In genomic region chr15:100020181-100020580, GRCh38 we compare ENCODE assay signal across 19 cellular contexts.
A peak's percentile ranks its signal among the peaks of the same experiment; 100 is the strongest.
DNase-seq lines count a peak whose midpoint lies in the region; ATAC-seq and TF ChIP-seq lines count a peak whose summit lies in the region.
"Had no signal": no experiment of that assay in that cellular context is flagged by ENCODE, and none has a peak within 500 bp of the region (broad histone marks: within the 10 kb centered on the region; RNA-seq: fewer than 3 reads in every experiment).

No MANE protein-coding gene starts in this region.

- peak; percentile 98 for ATAC-seq in WTC11
- ATAC-seq in left ventricle myocardium superior, result peak; percentile 54
- ATAC-seq in GM21737 (IDR thresholded peaks at IDR 0.05; ENCODE audit: unreplicated experiment), result no peak
- no peak for ATAC-seq in GM18858 (IDR thresholded peaks at IDR 0.05; ENCODE audit: unreplicated experiment)
- ATAC-seq in HG03139 (IDR thresholded peaks at IDR 0.05; ENCODE audit: unreplicated experiment), result no peak
- ATAC-seq: activated CD4-positive, alpha-beta T cell treated with anti-CD3 and anti-CD28 coated beads for 36 hours had no signal

- H3K27me3 Mint-ChIP-seq in WTC11 (ENCODE audit: low read depth), result no peaks in the 10 kb centered on the region
- H3K27me3 Mint-ChIP-seq in nephron progenitor cell (ENCODE audit: low read depth, poor library complexity), result peaks cover 3% of the 10 kb centered on the region
- H3K27me3 Mint-ChIP-seq: activated CD4-positive, alpha-beta T cell treated with anti-CD3 and anti-CD28 coated beads for 36 hours; CD4-positive, alpha-beta T cell had no signal

- CTCF ChIA-PET in WTC11 (lab: Charles Lee), result interaction anchor here (0.7 to 1.6 kb wide), 4 partner anchors 36 to 319 kb away, joined by 3 to 8 read pairs (median 4); no protein-coding TSS in a partner anchor

- H3K9me3 Mint-ChIP-seq in WTC11, result peaks cover 13% of the 10 kb centered on the region
- peaks cover 7% of the 10 kb centered on the region for H3K9me3 Mint-ChIP-seq in nephron progenitor cell
- H3K9me3 Mint-ChIP-seq: CD4-positive, alpha-beta T cell had no signal

- intact Hi-C loops in left ventricle myocardium superior (cut with micrococcal nuclease), result no loop called here

- H3K4me1 Mint-ChIP-seq in WTC11 (peaks cover 15% of the 10 kb centered on the region), nephron progenitor cell (peaks cover 28% of the 10 kb centered on the region)
- H3K4me1 Mint-ChIP-seq: activated CD4-positive, alpha-beta T cell treated with anti-CD3 and anti-CD28 coated beads for 36 hours had no signal

- H3K36me3 Mint-ChIP-seq in WTC11 (peaks cover 7% of the 10 kb centered on the region), nephron progenitor cell (ENCODE audit: low read depth) (no peaks in the 10 kb centered on the region)

- no peak for TF ChIP-seq CTCF in WTC11 (IDR thresholded peaks at IDR 0.05)
- TF ChIP-seq CTCF in nephron progenitor cell (IDR thresholded peaks at IDR 0.05), result no peak

- POLR2A ChIA-PET in WTC11 (lab: Charles Lee), result interaction anchor here (1.0 to 1.3 kb wide), 2 partner anchors 12 to 34 kb away, joined by 3 to 4 read pairs; no protein-coding TSS in a partner anchor

- H3K4me3 Mint-ChIP-seq in WTC11 (no peak overlapping the region), nephron progenitor cell (no peak overlapping the region)
- H3K4me3 Mint-ChIP-seq: activated CD4-positive, alpha-beta T cell treated with anti-CD3 and anti-CD28 coated beads for 36 hours; CD4-positive, alpha-beta T cell had no signal

- DNase-seq in ELF-1 (ENCODE audit: low read depth, low spot score) (peak; percentile 91), WTC11 (ENCODE audit: low spot score) (peak; percentile 61), left ventricle myocardium superior (no peak), nephron progenitor cell (peak; percentile 38), KBM-7 (no peak)
- DNase-seq: ACHN; activated CD4-positive, alpha-beta T cell treated with anti-CD3 and anti-CD28 coated beads for 36 hours; activated gamma-delta T cell treated with Interleukin-2 at 50 U/mL for 16 hours; CD4-positive, alpha-beta T cell; DND-41; gastrocnemius medialis; IMR-90; midbrain; NCI-H1930; NCI-H446 treated with DMSO at 0.1 percent for 48 hours; uterus had no signal

- H3K27ac Mint-ChIP-seq in WTC11 (no peak overlapping the region), nephron progenitor cell (no peak overlapping the region)
- H3K27ac Mint-ChIP-seq: activated CD4-positive, alpha-beta T cell treated with anti-CD3 and anti-CD28 coated beads for 36 hours; CD4-positive, alpha-beta T cell had no signal

- in situ Hi-C loops in KBM-7 (cut with MboI; ENCODE audit: low pct_unique_long_range_greater_than_20kb, low sequenced_read_pairs), result no loop called here

TF ChIP-seq in WTC11, 78 proteins besides CTCF, POLR2A, EP300 and RAD21:
- TF ChIP-seq E2F4 (CRISPR knock-in tag; IDR thresholded peaks at IDR 0.05; ENCODE audit: borderline replicate concordance, low read depth), result no peak
- TF ChIP-seq FOXP4 (CRISPR knock-in tag; IDR thresholded peaks at IDR 0.05), result no peak
- TF ChIP-seq GRHL2 (CRISPR knock-in tag; IDR thresholded peaks at IDR 0.05; ENCODE audit: insufficient replicate concordance, severe bottlenecking), result no peak
- no peak for TF ChIP-seq TEAD1 (CRISPR knock-in tag; IDR thresholded peaks at IDR 0.05)
- no peak for TF ChIP-seq USF1 (CRISPR knock-in tag; IDR thresholded peaks at IDR 0.05)
- no peak for TF ChIP-seq ZSCAN18 (CRISPR knock-in tag; IDR thresholded peaks at IDR 0.05)
- TF ChIP-seq FOXP1 (CRISPR knock-in tag; IDR thresholded peaks at IDR 0.05; ENCODE audit: borderline replicate concordance), result no peak
- no peak for TF ChIP-seq NR2C2 (CRISPR knock-in tag; IDR thresholded peaks at IDR 0.05)
- TF ChIP-seq ZNF121 (CRISPR knock-in tag; IDR thresholded peaks at IDR 0.05), result no peak
- TF ChIP-seq GTF2I (CRISPR knock-in tag; conservative IDR thresholded peaks at IDR 0.05), result no peak

Comparison
In these comparisons a context has a peak if more than half of its experiments do, and no peak if none do; other contexts are left out.
1. DNase-seq: peak in ELF-1 (single experiment), WTC11 (single experiment) and nephron progenitor cell (single experiment); none in left ventricle myocardium superior (single experiment) and KBM-7 (single experiment).
2. ATAC-seq: peak in WTC11 (single experiment) and left ventricle myocardium superior (single experiment); none in GM21737 (single experiment), GM18858 (single experiment) and HG03139 (single experiment).